ENCODE assay signal across 12 cellular contexts in genomic region chr15:36356978-36357582, GRCh38.
DNase-seq lines count a peak whose midpoint lies in the region; ATAC-seq, FAIRE-seq and TF ChIP-seq lines count a peak whose summit lies in the region.
"Had no signal": no experiment of that assay in that cellular context is flagged by ENCODE, and none has a peak within 500 bp of the region (broad histone marks: within the 10 kb centered on the region; RNA-seq: fewer than 3 reads in every experiment).

No MANE protein-coding gene starts in this region.

- peaks cover 0 to 3% of the 10 kb centered on the region in 2 donors for H3K4me1 ChIP-seq in kidney (ENCODE audit: control insufficient read depth in 1 of 2, insufficient read depth in 1 of 2, low read depth in 1 of 2, low read length in 2 of 2)
- H3K4me1 ChIP-seq in urinary bladder (ENCODE audit: insufficient read depth) = no peaks in the 10 kb centered on the region
- H3K4me1 ChIP-seq: A549 had no signal

- no peak for TF ChIP-seq CTCF in kidney (IDR thresholded peaks at IDR 0.05; ENCODE audit: borderline replicate concordance, extremely low read depth, insufficient read depth)

- H3K27ac ChIP-seq in kidney (ENCODE audit: low read depth in 2 of 2, low read length in 2 of 2) = peak overlapping the region; percentile 58 to 76
- peak overlapping the region; percentile 50 for H3K27ac ChIP-seq in urinary bladder (ENCODE audit: low read depth)
- H3K27ac ChIP-seq: A549, WERI-Rb-1 had no signal

- H3K4me3 ChIP-seq in kidney (ENCODE audit: low read length in 2 of 2) (no peak overlapping the region), urinary bladder (ENCODE audit: low read depth, low read length) (no peak overlapping the region)
- H3K4me3 ChIP-seq: A549 had no signal

- DNase-seq in SIG-M5 treated with dmso at 0.1 percent for 504 hours (lab: John Stamatoyannopoulos, UW; ENCODE audit: unreplicated experiment) = peak; percentile 56
- DNase-seq in SIG-M5 (lab: John Stamatoyannopoulos, UW) = no peak
- peak; percentile 9 for DNase-seq in amniotic stem cell (lab: John Stamatoyannopoulos, UW)
- DNase-seq in kidney = no peak
- DNase-seq in stimulated activated CD4-positive, alpha-beta T cell treated with anti-CD3 and anti-CD28 coated beads, Interleukin-2, amount 100 ng/mL, for 24 hours = no peak
- DNase-seq: activated naive CD4-positive, alpha-beta T cell treated with anti-CD3 and anti-CD28 coated beads for 36 hours; KG1; WERI-Rb-1 had no signal

- no peak for FAIRE-seq in kidney (lab: Jason Lieb, UNC)
- FAIRE-seq: A549 had no signal

- no peak for ATAC-seq in HG02852 (IDR thresholded peaks at IDR 0.05; ENCODE audit: unreplicated experiment)
- ATAC-seq in HG02763 (IDR thresholded peaks at IDR 0.05; ENCODE audit: unreplicated experiment) = no peak
- ATAC-seq: A549 had no signal

- H3K9ac ChIP-seq in kidney (ENCODE audit: low read length in 2 of 2) = no peak overlapping the region

- H3K9me3 ChIP-seq in kidney (ENCODE audit: control insufficient read depth in 1 of 2, low read length in 2 of 2) = no peaks in the 10 kb centered on the region
- H3K9me3 ChIP-seq: A549 had no signal

- intact Hi-C loops in kidney (cut with DNase I) = no loop called here

- H3K36me3 ChIP-seq in kidney (ENCODE audit: control insufficient read depth in 1 of 2, insufficient read depth in 2 of 2, low read length in 2 of 2) (no peaks in the 10 kb centered on the region), urinary bladder (ENCODE audit: insufficient read depth) (no peaks in the 10 kb centered on the region)
- H3K36me3 ChIP-seq: WERI-Rb-1 had no signal

- 11% methylated on average over 8 of the region's 8 CpGs for WGBS in urinary bladder

Comparison
In these comparisons a context has a peak if more than half of its experiments do, and no peak if none do; other contexts are left out.
1. DNase-seq: peak in SIG-M5 treated with dmso at 0.1 percent for 504 hours (single experiment) and amniotic stem cell (single experiment); none in SIG-M5 (single experiment), kidney (single experiment) and stimulated activated CD4-positive, alpha-beta T cell treated with anti-CD3 and anti-CD28 coated beads, Interleukin-2, amount 100 ng/mL, for 24 hours (0 of 2).